8 cellular contexts compared by ENCODE assay signal in the genomic region with DNA sequence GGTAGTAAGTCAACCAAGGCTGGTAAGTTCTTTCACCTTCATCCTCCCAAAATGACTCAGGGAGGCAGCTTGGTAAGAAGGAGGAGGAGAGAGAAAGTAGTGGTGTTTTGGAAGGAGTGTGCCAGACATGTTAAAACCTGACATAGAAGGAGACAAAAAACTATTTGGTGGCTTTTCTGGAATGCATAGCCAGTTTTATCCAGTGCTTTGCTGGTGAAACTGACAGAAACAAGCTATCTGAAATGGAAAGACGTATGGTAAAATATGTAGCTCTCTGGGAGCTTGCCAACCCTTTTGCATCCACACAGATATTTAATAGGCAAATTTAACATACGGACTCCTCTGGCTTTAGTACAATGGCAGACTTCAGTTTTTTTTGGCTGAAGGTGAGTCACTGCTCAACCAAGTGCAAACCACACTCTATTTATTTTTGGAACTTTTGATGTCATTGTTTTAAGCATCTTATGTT. TPM values are rescaled to one million over a fixed set of nuclear protein-coding genes. Genes with fewer than 3 reads are reported as not detected.
DNase-seq lines count a peak whose midpoint lies in the region; ATAC-seq, FAIRE-seq and TF ChIP-seq lines count a peak whose summit lies in the region.

No MANE protein-coding gene starts in this region.

- H3K79me2 ChIP-seq in KMS-11 (ENCODE audit: insufficient read depth, low read depth) = no peaks in the 10 kb centered on the region

- peak; percentile 96 for DNase-seq in bronchial epithelial cell (ENCODE audit: low read depth)
- DNase-seq in stromal cell of bone marrow (ENCODE audit: low read depth) = peak; percentile 52
- DNase-seq in OCI-M2 (lab: John Stamatoyannopoulos, UW; ENCODE audit: unreplicated experiment) = no peak
- DNase-seq in erythroblast (lab: John Stamatoyannopoulos, UW) = no peak
- no peak for DNase-seq in NCI-H2029 (lab: John Stamatoyannopoulos, UW)

- FAIRE-seq in bronchial epithelial cell (lab: Jason Lieb, UNC) = peak; percentile 60

- H2AFZ ChIP-seq in KMS-11 (ENCODE audit: low read depth) = no peak overlapping the region

- H3K9ac ChIP-seq in KMS-11 = no peak overlapping the region

- H4K20me1 ChIP-seq in KMS-11 (ENCODE audit: insufficient read depth) = no peaks in the 10 kb centered on the region

- no peak overlapping the region for H3K27ac ChIP-seq in KMS-11

- TF ChIP-seq CTCF in KMS-11 (conservative IDR thresholded peaks at IDR 0.05; ENCODE audit: low read depth, low read length) = no peak
- TF ChIP-seq CTCF in bronchial epithelial cell (IDR thresholded peaks at IDR 0.05; ENCODE audit: insufficient read depth, low read length, severe bottlenecking) = no peak

- peak; percentile 85 for ATAC-seq in GM18498 (IDR thresholded peaks at IDR 0.05; ENCODE audit: unreplicated experiment)
- ATAC-seq in GM21737 (IDR thresholded peaks at IDR 0.05; ENCODE audit: unreplicated experiment) = peak; percentile 77

- peaks cover 31% of the 10 kb centered on the region for H3K4me1 ChIP-seq in KMS-11 (ENCODE audit: low read depth, poor library complexity, severe bottlenecking)

- TF ChIP-seq POLR2A in erythroblast (IDR thresholded peaks at IDR 0.05; ENCODE audit: low read length) = no peak

- 0 out of 2 replicates have a peak overlapping the region, but pooled peaks have one; percentile 20 for H3K4me2 ChIP-seq in KMS-11

- H3K4me3 ChIP-seq in KMS-11 (IDR thresholded peaks at IDR 0.05; ENCODE audit: insufficient read depth, low read depth, low read length) = no peak overlapping the region
- no peak overlapping the region for H3K4me3 ChIP-seq in bronchial epithelial cell (ENCODE audit: low read depth, low read length)

- H3K27me3 ChIP-seq in KMS-11 (ENCODE audit: insufficient read depth, low read depth) (no peaks in the 10 kb centered on the region), bronchial epithelial cell (ENCODE audit: control insufficient read depth, insufficient read depth, low read length) (no peaks in the 10 kb centered on the region)

- no peaks in the 10 kb centered on the region for H3K36me3 ChIP-seq in KMS-11 (ENCODE audit: insufficient read depth)
- H3K36me3 ChIP-seq in bronchial epithelial cell (ENCODE audit: control insufficient read depth, insufficient read depth, low read length) = peaks cover 3% of the 10 kb centered on the region

RNA-seq across cellular contexts. Expression of a gene that starts 45.4 kb away (rescaled TPM):
- total RNA-seq in bronchial epithelial cell = 28.4 and 41.1 TPM in 2 replicates

Comparison
In these comparisons a context has a peak if more than half of its experiments do, and no peak if none do; other contexts are left out.
1. DNase-seq: peak in bronchial epithelial cell (single experiment) and stromal cell of bone marrow (single experiment); none in OCI-M2 (single experiment), erythroblast (0 of 2) and NCI-H2029 (single experiment).